25 cellular contexts compared by ENCODE assay signal in the genomic region with DNA sequence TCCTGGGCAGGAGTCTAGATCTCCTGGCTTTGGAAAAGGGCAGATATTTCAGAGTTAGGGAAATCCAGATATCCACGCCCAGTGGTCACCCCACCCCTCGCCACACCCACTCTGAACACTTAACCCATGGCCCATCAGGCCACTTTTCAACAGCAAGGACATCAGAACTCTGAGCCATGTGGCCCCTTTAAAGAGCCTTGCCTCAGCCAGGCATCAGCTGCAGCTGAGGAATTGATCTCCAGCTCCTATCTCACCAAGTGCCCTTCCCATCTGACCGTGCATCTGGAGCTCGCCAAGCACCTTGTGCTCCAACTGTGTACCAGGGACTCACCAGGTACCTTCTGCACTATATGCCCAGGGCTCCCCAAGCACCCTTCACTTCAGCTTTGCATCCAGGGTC. TPM values are rescaled to one million over a fixed set of nuclear protein-coding genes. Genes with fewer than 3 reads are reported as not detected.
DNase-seq lines count a peak whose midpoint lies in the region; ATAC-seq, FAIRE-seq and TF ChIP-seq lines count a peak whose summit lies in the region.
"Had no signal": no experiment of that assay in that cellular context is flagged by ENCODE, and none has a peak within 500 bp of the region (broad histone marks: within the 10 kb centered on the region; RNA-seq: fewer than 3 reads in every experiment).

No MANE protein-coding gene starts in this region.

- peaks cover 52% of the 10 kb centered on the region for H3K4me1 Mint-ChIP-seq in activated naive CD8-positive, alpha-beta T cell treated with anti-CD3 and anti-CD28 coated beads, Interleukin-2, amount 50 U/mL, for 24 hours
- H3K4me1 Mint-ChIP-seq in activated naive CD8-positive, alpha-beta T cell treated with anti-CD3 and anti-CD28 coated beads for 36 hours: peaks cover 29% of the 10 kb centered on the region

- peaks cover 17% of the 10 kb centered on the region for H3K27me3 Mint-ChIP-seq in activated naive CD8-positive, alpha-beta T cell treated with anti-CD3 and anti-CD28 coated beads, Interleukin-2, amount 50 U/mL, for 24 hours
- H3K27me3 Mint-ChIP-seq in activated naive CD8-positive, alpha-beta T cell treated with anti-CD3 and anti-CD28 coated beads for 36 hours: peaks cover 39% of the 10 kb centered on the region

- no peaks in the 10 kb centered on the region for H3K9me3 Mint-ChIP-seq in activated naive CD8-positive, alpha-beta T cell treated with anti-CD3 and anti-CD28 coated beads, Interleukin-2, amount 50 U/mL, for 24 hours
- no peaks in the 10 kb centered on the region for H3K9me3 Mint-ChIP-seq in activated naive CD8-positive, alpha-beta T cell treated with anti-CD3 and anti-CD28 coated beads for 36 hours
- H3K9me3 Mint-ChIP-seq: HFFc6 had no signal

- in situ Hi-C loops in K562 (cut with MboI): no loop called here

- no peak for ATAC-seq in activated naive CD8-positive, alpha-beta T cell treated with anti-CD3 and anti-CD28 coated beads, Interleukin-2, amount 50 U/mL, for 24 hours
- ATAC-seq in K562: no peak

- POLR2A ChIA-PET in K562 (lab: Yijun Ruan, JAX): interaction anchor here (0.7 to 0.8 kb wide), 2 partner anchors 16 to 23 kb away, joined by 3 read pairs; no protein-coding TSS in a partner anchor

- H3K27me3 ChIP-seq in K562 (ENCODE audit: control insufficient read depth in 2 of 2, insufficient read depth in 2 of 2, low read length in 2 of 2) (peaks cover 16 to 17% of the 10 kb centered on the region in 2 experiments; a peak in 4 of 5 replicates), uterus (no peaks in the 10 kb centered on the region)
- H3K27me3 ChIP-seq: BLaER1 had no signal

- no peaks in the 10 kb centered on the region for H3K9me3 ChIP-seq in K562 (replicated peaks; ENCODE audit: control insufficient read depth, insufficient read depth, low read depth, low read length)
- H3K9me3 ChIP-seq in uterus: no peaks in the 10 kb centered on the region
- H3K9me3 ChIP-seq: BLaER1, Caco-2 had no signal

- H3K79me2 ChIP-seq in K562 (ENCODE audit: control insufficient read depth, insufficient read depth, low read length): no peaks in the 10 kb centered on the region

- CTCF ChIA-PET in K562 (lab: Yijun Ruan, JAX; ENCODE audit: low intra/inter-chr PET ratio): interaction anchor here (1.3 kb wide), 1 partner anchor 24 kb away, joined by 4 read pairs; a partner anchor contains a TSS

- H3K4me1 ChIP-seq in K562 (replicated peaks in 1 of 2; ENCODE audit: control insufficient read depth in 2 of 2, insufficient read depth in 2 of 2, low read length in 2 of 2) (peaks cover 6 to 8% of the 10 kb centered on the region in 2 experiments; a peak in 4 of 5 replicates), uterus (no peaks in the 10 kb centered on the region)
- H3K4me1 ChIP-seq: Caco-2 had no signal

- no peak overlapping the region for H3K4me3 ChIP-seq in K562
- no peak overlapping the region for H3K4me3 ChIP-seq in uterus
- H3K4me3 ChIP-seq: BLaER1 had no signal

- intact Hi-C loops in K562 (cut with micrococcal nuclease) (no loop called here), posterior vena cava (cut with DNase I) (no loop called here), uterus (cut with DNase I; ENCODE audit: low total_unique reads) (no loop called here)

- peak overlapping the region; percentile 12 for H3K4me3 Mint-ChIP-seq in activated naive CD8-positive, alpha-beta T cell treated with anti-CD3 and anti-CD28 coated beads, Interleukin-2, amount 50 U/mL, for 24 hours
- H3K4me3 Mint-ChIP-seq in activated naive CD8-positive, alpha-beta T cell treated with anti-CD3 and anti-CD28 coated beads for 36 hours: no peak overlapping the region
- H3K4me3 Mint-ChIP-seq: HFFc6 had no signal

- no peak for TF ChIP-seq RAD21 in K562 (CRISPR knock-in tag; conservative IDR thresholded peaks at IDR 0.05 in 1 of 2, IDR thresholded peaks at IDR 0.05 in 1 of 2)

- H3K27ac ChIP-seq in K562 (ENCODE audit: extremely low read depth, low read depth, low read length): no peak overlapping the region
- H3K27ac ChIP-seq in uterus: no peak overlapping the region
- H3K27ac ChIP-seq: 22Rv1, BLaER1, RWPE1 had no signal

- TF ChIP-seq POLR2A in K562 (conservative IDR thresholded peaks at IDR 0.05): no peak
- no peak for TF ChIP-seq POLR2A in uterus (IDR thresholded peaks at IDR 0.05)

- no TSS peak for BruUV-seq in K562 (replicated peaks; lab: Mats Ljungman, UMichigan)

- 13% methylated on average over 4 of the region's 4 CpGs for WGBS in K562 (ENCODE audit: insufficient coverage, low coverage, missing lambda C conversion rate)

- H3K36me3 Mint-ChIP-seq in activated naive CD8-positive, alpha-beta T cell treated with anti-CD3 and anti-CD28 coated beads, Interleukin-2, amount 50 U/mL, for 24 hours (ENCODE audit: low read depth): no peaks in the 10 kb centered on the region
- H3K36me3 Mint-ChIP-seq in activated naive CD8-positive, alpha-beta T cell treated with anti-CD3 and anti-CD28 coated beads for 36 hours: no peaks in the 10 kb centered on the region
- H3K36me3 Mint-ChIP-seq: CD4-positive, alpha-beta memory T cell had no signal

- TF ChIP-seq CTCF in K562 (IDR thresholded peaks at IDR 0.05 in 2 of 3, conservative IDR thresholded peaks at IDR 0.05 in 1 of 3; ENCODE audit: insufficient read depth in 2 of 3, low read depth in 1 of 3, low read length in 3 of 3): no peak
- no peak for TF ChIP-seq CTCF in uterus (IDR thresholded peaks at IDR 0.05)

- H4K20me1 ChIP-seq in K562 (replicated peaks; ENCODE audit: control insufficient read depth, insufficient read depth, low read length): no peaks in the 10 kb centered on the region
- H4K20me1 ChIP-seq: BLaER1 had no signal

- H3K4me2 ChIP-seq in K562 (ENCODE audit: insufficient read depth, low read length): peak overlapping the region; percentile 3; the same call in 1 of the 2 replicates
- H3K4me2 ChIP-seq: BLaER1 had no signal

- H3K27ac Mint-ChIP-seq in activated naive CD8-positive, alpha-beta T cell treated with anti-CD3 and anti-CD28 coated beads, Interleukin-2, amount 50 U/mL, for 24 hours: peak overlapping the region; percentile 30
- H3K27ac Mint-ChIP-seq in activated naive CD8-positive, alpha-beta T cell treated with anti-CD3 and anti-CD28 coated beads for 36 hours: no peak overlapping the region
- H3K27ac Mint-ChIP-seq: HFFc6 had no signal

- H3K9me1 ChIP-seq in K562 (ENCODE audit: control insufficient read depth, insufficient read depth, low read length): no peaks in the 10 kb centered on the region

- FAIRE-seq in K562 (lab: Jason Lieb, UNC): no peak

- H2AFZ ChIP-seq in K562 (ENCODE audit: low read depth, low read length): no peak overlapping the region

- H3K9ac ChIP-seq in K562 (ENCODE audit: insufficient read depth in 1 of 2, low read depth in 2 of 2, low read length in 2 of 2): 0 out of 4 replicates have a peak overlapping the region, but pooled peaks of 1 of the 2 experiments have one; percentile 22
- H3K9ac ChIP-seq: BLaER1 had no signal

- H3K36me3 ChIP-seq in K562 (ENCODE audit: control insufficient read depth, insufficient read depth, low read length) (no peaks in the 10 kb centered on the region), uterus (no peaks in the 10 kb centered on the region)
- H3K36me3 ChIP-seq: BLaER1 had no signal

- TF ChIP-seq EP300 in K562 (IDR thresholded peaks at IDR 0.05; ENCODE audit: low read length): no peak

- DNase-seq in NCI-H524 (lab: John Stamatoyannopoulos, UW): peak; percentile 32 to 70
- DNase-seq in NCI-H524 treated with DMSO at 0.1 percent for 48 hours (lab: John Stamatoyannopoulos, UW): no peak
- no peak for DNase-seq in activated naive CD8-positive, alpha-beta T cell treated with anti-CD3 and anti-CD28 coated beads, Interleukin-2, amount 50 U/mL, for 24 hours
- no peak for DNase-seq in activated naive CD8-positive, alpha-beta T cell treated with anti-CD3 and anti-CD28 coated beads for 36 hours
- no peak for DNase-seq in K562 (ENCODE audit: extremely low read depth in 1 of 4, low spot score in 3 of 4)
- DNase-seq in posterior vena cava (ENCODE audit: low spot score): peak; percentile 68
- DNase-seq in glomerular visceral epithelial cell (ENCODE audit: extremely low spot score): no peak
- no peak for DNase-seq in uterus
- DNase-seq: ACHN; Caco-2; CD4-positive, alpha-beta memory T cell; DMS 273 treated with DMSO at 0.1 percent for 48 hours; DMS79 treated with DMSO at 0.1 percent for 48 hours; HFFc6; KG1; NCI-H1092; NCI-H1436; NCI-H187 treated with DMSO at 0.1 percent for 48 hours; NCI-H748 treated with DMSO at 0.1 percent for 48 hours; SHP77 treated with DMSO at 0.1 percent for 48 hours had no signal

RNA-seq across cellular contexts. Expression of a gene that starts 20.2 kb away (rescaled TPM):
- 100 to 1,000 TPM; 186 TPM for total RNA-seq in activated naive CD8-positive, alpha-beta T cell treated with anti-CD3 and anti-CD28 coated beads for 36 hours
- total RNA-seq in K562 (2011; cell fraction: chromatin; rRNA removed; ENCODE audit: low replicate concordance): 15.3 and 26.9 TPM in 2 replicates
- total RNA-seq in K562 (2011; cell fraction: nucleolus; rRNA removed): 16.2 and 18.2 TPM in 2 replicates
- 20.7 and 27.8 TPM in 2 replicates for total RNA-seq in K562 (2011; cell fraction: nucleoplasm; rRNA removed)
- 27.7 and 36.0 TPM in 2 replicates for total RNA-seq in K562 (2014; rRNA removed)
- total RNA-seq in K562 (2014; rRNA removed; fragmentation: Illumina TruSeq; extraction: Trizol): 4.8 and 6.9 TPM in 2 replicates
- 6.3 and 8.4 TPM in 2 replicates for total RNA-seq in K562 (2015; rRNA removed; fragmentation: Illumina TruSeq; extraction: Trizol)
- total RNA-seq in K562 (2021): 33.6 TPM in 2 replicates
- 5.7 and 9.7 TPM in 2 replicates for polyA plus RNA-seq in K562 (2011; rRNA removed)
- 12.6 and 29.0 TPM in 2 replicates for polyA plus RNA-seq in K562 (2011; cell fraction: cytosol; rRNA removed)
- 10.6 and 25.9 TPM in 2 replicates for polyA plus RNA-seq in K562 (2011; cell fraction: nucleus; rRNA removed)
- polyA plus RNA-seq in K562 (2012): 30.7 and 34.5 TPM in 2 replicates
- polyA plus RNA-seq in K562 (2014; fragmentation: Illumina TruSeq; extraction: Trizol): 20.0 and 21.2 TPM in 2 replicates
- polyA plus RNA-seq in K562 (2014; fragmentation: Nextera tagmentation; extraction: Ambion mirVana): 1 to 10 TPM in 1 of 2 experiments, under 1 TPM in 1; 0.89 to 1.1 TPM
- polyA plus RNA-seq in K562 (2014; rRNA removed): 20.8 and 21.4 TPM in 2 replicates
- polyA minus RNA-seq in K562 (2011; rRNA and poly(A)+ RNA removed): 2.2 and 4.8 TPM in 2 replicates
- 11.6 and 16.2 TPM in 2 replicates for polyA minus RNA-seq in K562 (2011; cell fraction: cytosol; rRNA and poly(A)+ RNA removed)
- 10.4 and 13.3 TPM in 2 replicates for polyA minus RNA-seq in K562 (2011; cell fraction: nucleus; rRNA and poly(A)+ RNA removed)
- 1 to 10 TPM; 3.2 to 3.4 TPM for total RNA-seq in posterior vena cava
- 1 to 10 TPM in 1 of 4 donors, not detected in 3; 6.0 TPM for total RNA-seq in uterus

RNA-seq across cellular contexts. Expression of a gene that starts 22.0 kb away (rescaled TPM):
- total RNA-seq in activated naive CD8-positive, alpha-beta T cell treated with anti-CD3 and anti-CD28 coated beads for 36 hours: under 1 TPM; 0.12 to 0.20 TPM
- 0.14 and 1.6 TPM in 2 replicates for total RNA-seq in K562 (2011; cell fraction: chromatin; rRNA removed; ENCODE audit: low replicate concordance)
- total RNA-seq in K562 (2011; cell fraction: nucleolus; rRNA removed): 0.66 and 0.67 TPM in 2 replicates
- 0.44 and 0.46 TPM in 2 replicates for total RNA-seq in K562 (2011; cell fraction: nucleoplasm; rRNA removed)
- total RNA-seq in K562 (2014; rRNA removed): 0.08 TPM in 1 of 2 replicates, not detected in the other
- total RNA-seq in K562 (2014; rRNA removed; fragmentation: Illumina TruSeq; extraction: Trizol): 0.04 TPM in 1 of 2 replicates, not detected in the other
- 0.04 and 0.07 TPM in 2 replicates for total RNA-seq in K562 (2015; rRNA removed; fragmentation: Illumina TruSeq; extraction: Trizol)
- total RNA-seq in K562 (2021): 0.18 TPM in 2 replicates
- 0.06 and 0.07 TPM in 2 replicates for polyA plus RNA-seq in K562 (2011; rRNA removed)
- 0.04 and 0.16 TPM in 2 replicates for polyA plus RNA-seq in K562 (2011; cell fraction: cytosol; rRNA removed)
- 0.44 and 1.7 TPM in 2 replicates for polyA plus RNA-seq in K562 (2011; cell fraction: nucleus; rRNA removed)
- polyA plus RNA-seq in K562 (2012): 0.25 and 0.83 TPM in 2 replicates
- 0.03 and 0.06 TPM in 2 replicates for polyA plus RNA-seq in K562 (2014; fragmentation: Illumina TruSeq; extraction: Trizol)
- polyA plus RNA-seq in K562 (2014; fragmentation: Nextera tagmentation; extraction: Ambion mirVana): not detected
- polyA plus RNA-seq in K562 (2014; rRNA removed): 0.07 and 0.12 TPM in 2 replicates
- polyA minus RNA-seq in K562 (2011; rRNA and poly(A)+ RNA removed): 0.09 and 0.21 TPM in 2 replicates
- polyA minus RNA-seq in K562 (2011; cell fraction: cytosol; rRNA and poly(A)+ RNA removed): not detected in 2 replicates
- 0.33 and 0.81 TPM in 2 replicates for polyA minus RNA-seq in K562 (2011; cell fraction: nucleus; rRNA and poly(A)+ RNA removed)
- total RNA-seq in posterior vena cava: under 1 TPM; 0.19 to 0.23 TPM
- total RNA-seq in uterus: 1 to 10 TPM in 1 of 4 donors, not detected in 3; 1.2 TPM
- total RNA-seq: Caco-2, H4, HFFc6, HT1080 had no signal
- polyA plus RNA-seq: CD4-positive, alpha-beta memory T cell had no signal

RNA-seq across cellular contexts. Expression of a gene that starts 23.8 kb away (rescaled TPM):
- 1 to 10 TPM; 3.4 to 4.0 TPM for total RNA-seq in activated naive CD8-positive, alpha-beta T cell treated with anti-CD3 and anti-CD28 coated beads for 36 hours
- 54.2 and 208 TPM in 2 replicates for total RNA-seq in K562 (2011; cell fraction: chromatin; rRNA removed; ENCODE audit: low replicate concordance)
- 116 and 182 TPM in 2 replicates for total RNA-seq in K562 (2011; cell fraction: nucleolus; rRNA removed)
- 78.5 and 79.4 TPM in 2 replicates for total RNA-seq in K562 (2011; cell fraction: nucleoplasm; rRNA removed)
- 22.4 and 23.1 TPM in 2 replicates for total RNA-seq in K562 (2014; rRNA removed)
- 3.3 and 4.8 TPM in 2 replicates for total RNA-seq in K562 (2014; rRNA removed; fragmentation: Illumina TruSeq; extraction: Trizol)
- total RNA-seq in K562 (2015; rRNA removed; fragmentation: Illumina TruSeq; extraction: Trizol): 4.0 and 4.2 TPM in 2 replicates
- 28.0 and 30.0 TPM in 2 replicates for total RNA-seq in K562 (2021)
- 18.2 and 21.5 TPM in 2 replicates for polyA plus RNA-seq in K562 (2011; rRNA removed)
- polyA plus RNA-seq in K562 (2011; cell fraction: cytosol; rRNA removed): 16.8 and 66.3 TPM in 2 replicates
- polyA plus RNA-seq in K562 (2011; cell fraction: nucleus; rRNA removed): 93.6 and 258 TPM in 2 replicates
- 23.1 and 95.0 TPM in 2 replicates for polyA plus RNA-seq in K562 (2012)
- polyA plus RNA-seq in K562 (2014; fragmentation: Illumina TruSeq; extraction: Trizol): 7.9 and 16.1 TPM in 2 replicates
- polyA plus RNA-seq in K562 (2014; fragmentation: Nextera tagmentation; extraction: Ambion mirVana): 1 to 10 TPM in 1 of 2 experiments, under 1 TPM in 1; 0.46 to 2.3 TPM
- 23.3 and 26.2 TPM in 2 replicates for polyA plus RNA-seq in K562 (2014; rRNA removed)
- 5.4 and 15.6 TPM in 2 replicates for polyA minus RNA-seq in K562 (2011; rRNA and poly(A)+ RNA removed)
- 13.1 and 24.5 TPM in 2 replicates for polyA minus RNA-seq in K562 (2011; cell fraction: cytosol; rRNA and poly(A)+ RNA removed)
- polyA minus RNA-seq in K562 (2011; cell fraction: nucleus; rRNA and poly(A)+ RNA removed): 19.4 and 42.9 TPM in 2 replicates
- total RNA-seq in posterior vena cava: 1 to 10 TPM; 3.5 to 3.9 TPM
- total RNA-seq in uterus: 10 to 100 TPM in 1 of 4 donors, 1 to 10 TPM in 1, under 1 TPM in 2; 0.35 to 19.2 (median 3.6) TPM
- total RNA-seq: Caco-2 had no signal
- polyA plus RNA-seq: CD4-positive, alpha-beta memory T cell had no signal

RNA-seq across cellular contexts. Expression of a gene that starts 56.6 kb away (rescaled TPM):
- total RNA-seq in activated naive CD8-positive, alpha-beta T cell treated with anti-CD3 and anti-CD28 coated beads for 36 hours: not detected
- 6.2 and 13.8 TPM in 2 replicates for total RNA-seq in K562 (2011; cell fraction: chromatin; rRNA removed; ENCODE audit: low replicate concordance)
- total RNA-seq in K562 (2011; cell fraction: nucleolus; rRNA removed): 11.7 and 12.5 TPM in 2 replicates
- total RNA-seq in K562 (2011; cell fraction: nucleoplasm; rRNA removed): 6.5 and 7.2 TPM in 2 replicates
- 6.4 and 12.7 TPM in 2 replicates for total RNA-seq in K562 (2014; rRNA removed)
- 2.5 and 2.6 TPM in 2 replicates for total RNA-seq in K562 (2014; rRNA removed; fragmentation: Illumina TruSeq; extraction: Trizol)
- 5.9 and 6.0 TPM in 2 replicates for total RNA-seq in K562 (2015; rRNA removed; fragmentation: Illumina TruSeq; extraction: Trizol)
- total RNA-seq in K562 (2021): 5.2 and 6.1 TPM in 2 replicates
- polyA plus RNA-seq in K562 (2011; rRNA removed): 13.9 and 16.6 TPM in 2 replicates
- 17.4 and 33.0 TPM in 2 replicates for polyA plus RNA-seq in K562 (2011; cell fraction: cytosol; rRNA removed)
- polyA plus RNA-seq in K562 (2011; cell fraction: nucleus; rRNA removed): 30.0 and 34.3 TPM in 2 replicates
- 5.5 and 7.2 TPM in 2 replicates for polyA plus RNA-seq in K562 (2012)
- 6.8 and 9.8 TPM in 2 replicates for polyA plus RNA-seq in K562 (2014; fragmentation: Illumina TruSeq; extraction: Trizol)
- 1 to 10 TPM in 1 of 2 experiments, under 1 TPM in 1; 0.87 to 1.1 TPM for polyA plus RNA-seq in K562 (2014; fragmentation: Nextera tagmentation; extraction: Ambion mirVana)
- polyA plus RNA-seq in K562 (2014; rRNA removed): 7.0 and 9.1 TPM in 2 replicates
- 6.3 and 7.1 TPM in 2 replicates for polyA minus RNA-seq in K562 (2011; rRNA and poly(A)+ RNA removed)
- polyA minus RNA-seq in K562 (2011; cell fraction: cytosol; rRNA and poly(A)+ RNA removed): 7.3 and 8.2 TPM in 2 replicates
- polyA minus RNA-seq in K562 (2011; cell fraction: nucleus; rRNA and poly(A)+ RNA removed): 6.3 and 12.1 TPM in 2 replicates
- 10 to 100 TPM; 14.5 to 14.6 TPM for total RNA-seq in posterior vena cava
- 10 to 100 TPM in 3 of 4 donors, 1 to 10 TPM in 1; 7.4 to 41.8 (median 17.9) TPM for total RNA-seq in uterus
- total RNA-seq: H4 had no signal
- polyA plus RNA-seq: CD4-positive, alpha-beta memory T cell had no signal

Comparison
In these comparisons a context has a peak if more than half of its experiments do, and no peak if none do; other contexts are left out.
1. DNase-seq: peak in NCI-H524 (2 of 2) and posterior vena cava (single experiment); none in NCI-H524 treated with DMSO at 0.1 percent for 48 hours (single experiment), activated naive CD8-positive, alpha-beta T cell treated with anti-CD3 and anti-CD28 coated beads, Interleukin-2, amount 50 U/mL, for 24 hours (single experiment), activated naive CD8-positive, alpha-beta T cell treated with anti-CD3 and anti-CD28 coated beads for 36 hours (single experiment), K562 (0 of 4), glomerular visceral epithelial cell (single experiment) and uterus (0 of 2).
2. RNA of a gene that starts 20.2 kb away (total RNA-seq): 186 TPM in activated naive CD8-positive, alpha-beta T cell treated with anti-CD3 and anti-CD28 coated beads for 36 hours; 4.8 to 36.0 TPM in K562, 3.2 to 3.4 TPM in posterior vena cava and 6.0 TPM in uterus; every median in the first group is over 4 times any median in the second.